Comparison of ENCODE assay signal across 1 cellular context in the genomic region with DNA sequence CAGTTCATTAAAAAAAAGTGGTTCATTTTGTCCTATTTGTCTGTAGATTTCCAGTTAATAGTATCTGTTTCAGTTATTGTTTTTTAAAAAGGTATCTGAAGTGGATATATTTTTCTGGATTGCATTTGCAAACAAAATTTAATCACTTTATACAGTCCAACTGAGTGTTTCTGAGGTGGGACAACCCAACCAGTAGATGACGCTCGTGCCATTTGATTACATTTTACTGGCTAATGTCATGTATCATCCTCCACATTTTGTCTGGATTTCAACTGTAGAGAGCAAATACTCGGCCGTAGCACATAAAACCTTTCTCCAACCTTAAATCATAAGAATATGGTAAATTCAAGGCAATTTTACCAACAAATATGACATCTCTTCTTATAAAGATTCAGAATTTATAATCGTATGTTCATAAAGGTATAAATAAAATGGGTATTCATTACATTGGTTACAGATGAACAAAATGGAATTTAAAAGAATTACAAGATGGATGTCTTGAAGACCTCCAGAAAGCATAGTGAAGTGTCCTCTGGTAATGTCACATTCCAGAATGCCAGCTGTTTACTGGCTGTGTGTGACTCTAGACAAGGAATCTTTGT.
TF ChIP-seq lines count a peak whose summit lies in the region.

No MANE protein-coding gene starts in this region.

TF ChIP-seq in HCT116, 20 proteins besides CTCF, POLR2A, EP300 and RAD21 (continued from another document):
- TF ChIP-seq, protein P1, sequence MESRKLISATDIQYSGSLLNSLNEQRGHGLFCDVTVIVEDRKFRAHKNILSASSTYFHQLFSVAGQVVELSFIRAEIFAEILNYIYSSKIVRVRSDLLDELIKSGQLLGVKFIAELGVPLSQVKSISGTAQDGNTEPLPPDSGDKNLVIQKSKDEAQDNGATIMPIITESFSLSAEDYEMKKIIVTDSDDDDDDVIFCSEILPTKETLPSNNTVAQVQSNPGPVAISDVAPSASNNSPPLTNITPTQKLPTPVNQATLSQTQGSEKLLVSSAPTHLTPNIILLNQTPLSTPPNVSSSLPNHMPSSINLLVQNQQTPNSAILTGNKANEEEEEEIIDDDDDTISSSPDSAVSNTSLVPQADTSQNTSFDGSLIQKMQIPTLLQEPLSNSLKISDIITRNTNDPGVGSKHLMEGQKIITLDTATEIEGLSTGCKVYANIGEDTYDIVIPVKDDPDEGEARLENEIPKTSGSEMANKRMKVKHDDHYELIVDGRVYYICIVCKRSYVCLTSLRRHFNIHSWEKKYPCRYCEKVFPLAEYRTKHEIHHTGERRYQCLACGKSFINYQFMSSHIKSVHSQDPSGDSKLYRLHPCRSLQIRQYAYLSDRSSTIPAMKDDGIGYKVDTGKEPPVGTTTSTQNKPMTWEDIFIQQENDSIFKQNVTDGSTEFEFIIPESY (IDR thresholded peaks at IDR 0.05; ENCODE audit: extremely low read depth, insufficient replicate concordance, low read length), result no peak
- TF ChIP-seq POLR2AphosphoS5 (IDR thresholded peaks at IDR 0.05; ENCODE audit: low read depth, low read length) (no peak), SRF (IDR thresholded peaks at IDR 0.05; ENCODE audit: low read depth) (no peak)
